In the genomic region with DNA sequence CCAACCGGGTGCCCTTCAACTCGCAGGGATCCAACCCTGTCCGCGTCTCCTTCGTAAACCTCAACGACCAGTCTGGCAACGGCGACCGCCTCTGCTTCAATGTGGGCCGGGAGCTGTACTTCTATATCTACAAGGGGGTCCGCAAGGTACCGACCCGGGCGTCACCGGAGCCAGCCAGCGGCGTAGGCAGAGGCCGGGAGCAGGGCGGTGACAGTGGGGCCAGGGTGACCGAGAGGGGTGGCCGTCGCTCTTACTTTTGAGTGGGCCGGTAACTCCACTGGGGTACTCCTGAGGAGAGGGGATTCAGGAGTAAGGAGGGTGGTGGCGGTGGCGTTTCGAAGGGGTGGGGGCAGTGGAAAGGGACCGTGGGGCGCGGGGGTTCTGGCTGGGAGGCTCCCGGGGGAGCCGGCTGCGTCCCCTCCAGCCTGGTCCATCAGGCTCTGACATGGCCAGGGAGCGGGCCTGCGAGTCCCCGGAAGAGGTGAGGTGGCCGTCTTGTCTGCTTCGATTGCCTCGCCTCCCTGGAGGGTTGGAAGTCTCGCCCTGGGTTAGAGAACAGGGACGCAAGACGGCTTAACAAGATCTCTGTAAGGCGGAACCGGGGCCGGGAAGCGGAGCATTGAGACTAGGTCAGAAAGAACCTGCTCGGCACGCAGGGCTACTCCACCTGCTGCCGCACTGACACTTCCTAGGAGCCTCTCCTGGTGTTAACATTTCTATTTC, we compare ENCODE assay signal across 1 cellular context.
TF ChIP-seq lines count a peak whose summit lies in the region.

No MANE protein-coding gene starts in this region.

TF ChIP-seq in HepG2, 621 proteins besides CTCF, POLR2A, EP300 and RAD21 (continued from another document and continues in another):
- TF ChIP-seq, protein P1, sequence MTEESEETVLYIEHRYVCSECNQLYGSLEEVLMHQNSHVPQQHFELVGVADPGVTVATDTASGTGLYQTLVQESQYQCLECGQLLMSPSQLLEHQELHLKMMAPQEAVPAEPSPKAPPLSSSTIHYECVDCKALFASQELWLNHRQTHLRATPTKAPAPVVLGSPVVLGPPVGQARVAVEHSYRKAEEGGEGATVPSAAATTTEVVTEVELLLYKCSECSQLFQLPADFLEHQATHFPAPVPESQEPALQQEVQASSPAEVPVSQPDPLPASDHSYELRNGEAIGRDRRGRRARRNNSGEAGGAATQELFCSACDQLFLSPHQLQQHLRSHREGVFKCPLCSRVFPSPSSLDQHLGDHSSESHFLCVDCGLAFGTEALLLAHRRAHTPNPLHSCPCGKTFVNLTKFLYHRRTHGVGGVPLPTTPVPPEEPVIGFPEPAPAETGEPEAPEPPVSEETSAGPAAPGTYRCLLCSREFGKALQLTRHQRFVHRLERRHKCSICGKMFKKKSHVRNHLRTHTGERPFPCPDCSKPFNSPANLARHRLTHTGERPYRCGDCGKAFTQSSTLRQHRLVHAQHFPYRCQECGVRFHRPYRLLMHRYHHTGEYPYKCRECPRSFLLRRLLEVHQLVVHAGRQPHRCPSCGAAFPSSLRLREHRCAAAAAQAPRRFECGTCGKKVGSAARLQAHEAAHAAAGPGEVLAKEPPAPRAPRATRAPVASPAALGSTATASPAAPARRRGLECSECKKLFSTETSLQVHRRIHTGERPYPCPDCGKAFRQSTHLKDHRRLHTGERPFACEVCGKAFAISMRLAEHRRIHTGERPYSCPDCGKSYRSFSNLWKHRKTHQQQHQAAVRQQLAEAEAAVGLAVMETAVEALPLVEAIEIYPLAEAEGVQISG (CRISPR knock-in tag; IDR thresholded peaks at IDR 0.05): no peak
- TF ChIP-seq TBX2 (CRISPR knock-in tag; IDR thresholded peaks at IDR 0.05; ENCODE audit: borderline replicate concordance): no peak
- TF ChIP-seq, protein P2, sequence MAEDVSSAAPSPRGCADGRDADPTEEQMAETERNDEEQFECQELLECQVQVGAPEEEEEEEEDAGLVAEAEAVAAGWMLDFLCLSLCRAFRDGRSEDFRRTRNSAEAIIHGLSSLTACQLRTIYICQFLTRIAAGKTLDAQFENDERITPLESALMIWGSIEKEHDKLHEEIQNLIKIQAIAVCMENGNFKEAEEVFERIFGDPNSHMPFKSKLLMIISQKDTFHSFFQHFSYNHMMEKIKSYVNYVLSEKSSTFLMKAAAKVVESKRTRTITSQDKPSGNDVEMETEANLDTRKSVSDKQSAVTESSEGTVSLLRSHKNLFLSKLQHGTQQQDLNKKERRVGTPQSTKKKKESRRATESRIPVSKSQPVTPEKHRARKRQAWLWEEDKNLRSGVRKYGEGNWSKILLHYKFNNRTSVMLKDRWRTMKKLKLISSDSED (CRISPR knock-in tag; IDR thresholded peaks at IDR 0.05): no peak
- TF ChIP-seq ZNF577 (CRISPR knock-in tag; IDR thresholded peaks at IDR 0.05; ENCODE audit: borderline replicate concordance, low read depth): no peak
- TF ChIP-seq ZNF674 (CRISPR knock-in tag; IDR thresholded peaks at IDR 0.05; ENCODE audit: low read depth): no peak
- TF ChIP-seq, protein P3, sequence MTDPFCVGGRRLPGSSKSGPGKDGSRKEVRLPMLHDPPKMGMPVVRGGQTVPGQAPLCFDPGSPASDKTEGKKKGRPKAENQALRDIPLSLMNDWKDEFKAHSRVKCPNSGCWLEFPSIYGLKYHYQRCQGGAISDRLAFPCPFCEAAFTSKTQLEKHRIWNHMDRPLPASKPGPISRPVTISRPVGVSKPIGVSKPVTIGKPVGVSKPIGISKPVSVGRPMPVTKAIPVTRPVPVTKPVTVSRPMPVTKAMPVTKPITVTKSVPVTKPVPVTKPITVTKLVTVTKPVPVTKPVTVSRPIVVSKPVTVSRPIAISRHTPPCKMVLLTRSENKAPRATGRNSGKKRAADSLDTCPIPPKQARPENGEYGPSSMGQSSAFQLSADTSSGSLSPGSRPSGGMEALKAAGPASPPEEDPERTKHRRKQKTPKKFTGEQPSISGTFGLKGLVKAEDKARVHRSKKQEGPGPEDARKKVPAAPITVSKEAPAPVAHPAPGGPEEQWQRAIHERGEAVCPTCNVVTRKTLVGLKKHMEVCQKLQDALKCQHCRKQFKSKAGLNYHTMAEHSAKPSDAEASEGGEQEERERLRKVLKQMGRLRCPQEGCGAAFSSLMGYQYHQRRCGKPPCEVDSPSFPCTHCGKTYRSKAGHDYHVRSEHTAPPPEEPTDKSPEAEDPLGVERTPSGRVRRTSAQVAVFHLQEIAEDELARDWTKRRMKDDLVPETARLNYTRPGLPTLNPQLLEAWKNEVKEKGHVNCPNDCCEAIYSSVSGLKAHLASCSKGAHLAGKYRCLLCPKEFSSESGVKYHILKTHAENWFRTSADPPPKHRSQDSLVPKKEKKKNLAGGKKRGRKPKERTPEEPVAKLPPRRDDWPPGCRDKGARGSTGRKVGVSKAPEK (CRISPR knock-in tag; IDR thresholded peaks at IDR 0.05; ENCODE audit: borderline replicate concordance): no peak
- 0 out of 2 replicates have a peak, but pooled peaks have one; percentile 9 for TF ChIP-seq ZFX (CRISPR knock-in tag; IDR thresholded peaks at IDR 0.05; ENCODE audit: low read depth)
- no peak for TF ChIP-seq SIN3A (IDR thresholded peaks at IDR 0.05; ENCODE audit: borderline replicate concordance, low read depth, low read length)
- TF ChIP-seq NRL (CRISPR knock-in tag; IDR thresholded peaks at IDR 0.05; ENCODE audit: borderline replicate concordance): 0 out of 2 replicates have a peak, but pooled peaks have one; percentile 30
- TF ChIP-seq ZNF33A (CRISPR knock-in tag; IDR thresholded peaks at IDR 0.05; ENCODE audit: borderline replicate concordance): no peak
- no peak for TF ChIP-seq WIZ (CRISPR knock-in tag; IDR thresholded peaks at IDR 0.05)
- no peak for TF ChIP-seq ZNF484 (CRISPR knock-in tag; IDR thresholded peaks at IDR 0.05; ENCODE audit: borderline replicate concordance, low read depth)
- no peak for TF ChIP-seq ZNF605 (CRISPR knock-in tag; IDR thresholded peaks at IDR 0.05)
- no peak for TF ChIP-seq CCAR2 (optimal IDR thresholded peaks at IDR 0.05; ENCODE audit: low read depth, low read length)
- TF ChIP-seq ARID2 (CRISPR knock-in tag; IDR thresholded peaks at IDR 0.05; ENCODE audit: borderline replicate concordance): no peak
- TF ChIP-seq, protein P4, sequence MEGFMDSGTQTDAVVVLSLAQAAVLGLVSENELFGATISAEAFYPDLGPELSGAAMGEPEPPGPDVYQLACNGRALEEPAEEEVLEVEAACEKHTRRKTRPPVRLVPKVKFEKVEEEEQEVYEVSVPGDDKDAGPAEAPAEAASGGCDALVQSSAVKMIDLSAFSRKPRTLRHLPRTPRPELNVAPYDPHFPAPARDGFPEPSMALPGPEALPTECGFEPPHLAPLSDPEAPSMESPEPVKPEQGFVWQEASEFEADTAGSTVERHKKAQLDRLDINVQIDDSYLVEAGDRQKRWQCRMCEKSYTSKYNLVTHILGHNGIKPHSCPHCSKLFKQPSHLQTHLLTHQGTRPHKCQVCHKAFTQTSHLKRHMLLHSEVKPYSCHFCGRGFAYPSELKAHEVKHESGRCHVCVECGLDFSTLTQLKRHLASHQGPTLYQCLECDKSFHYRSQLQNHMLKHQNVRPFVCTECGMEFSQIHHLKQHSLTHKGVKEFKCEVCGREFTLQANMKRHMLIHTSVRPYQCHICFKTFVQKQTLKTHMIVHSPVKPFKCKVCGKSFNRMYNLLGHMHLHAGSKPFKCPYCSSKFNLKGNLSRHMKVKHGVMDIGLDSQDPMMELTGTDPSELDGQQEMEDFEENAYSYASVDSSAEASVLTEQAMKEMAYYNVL (CRISPR knock-in tag; IDR thresholded peaks at IDR 0.05; ENCODE audit: borderline replicate concordance): peak; percentile 40; the same call in 1 of the 2 replicates
- TF ChIP-seq TAF15 (IDR thresholded peaks at IDR 0.05; ENCODE audit: low read depth, low read length, poor library complexity, severe bottlenecking): no peak
- no peak for TF ChIP-seq SRY (CRISPR knock-in tag; IDR thresholded peaks at IDR 0.05)
- no peak for TF ChIP-seq SOX13 (IDR thresholded peaks at IDR 0.05)
- TF ChIP-seq SOX13 (CRISPR knock-in tag; conservative IDR thresholded peaks at IDR 0.05 in 1 of 2, IDR thresholded peaks at IDR 0.05 in 1 of 2): no peak
- no peak for TF ChIP-seq NFIB (CRISPR knock-in tag; IDR thresholded peaks at IDR 0.05; ENCODE audit: borderline replicate concordance)
- no peak for TF ChIP-seq MED13 (CRISPR knock-in tag; IDR thresholded peaks at IDR 0.05)
- no peak for TF ChIP-seq ZNF382 (CRISPR knock-in tag; IDR thresholded peaks at IDR 0.05; ENCODE audit: borderline replicate concordance)
- no peak; the same call in 1 of the 2 replicates for TF ChIP-seq NR2F2 (IDR thresholded peaks at IDR 0.05; ENCODE audit: borderline replicate concordance, low read depth)
- no peak for TF ChIP-seq ARNT2 (CRISPR knock-in tag; IDR thresholded peaks at IDR 0.05; ENCODE audit: low read depth)
- no peak for TF ChIP-seq TSC22D2 (CRISPR knock-in tag; IDR thresholded peaks at IDR 0.05; ENCODE audit: borderline replicate concordance)
- no peak for TF ChIP-seq ZNF460 (CRISPR knock-in tag; IDR thresholded peaks at IDR 0.05; ENCODE audit: borderline replicate concordance)
- TF ChIP-seq ZNF354B (CRISPR knock-in tag; IDR thresholded peaks at IDR 0.05): 0 out of 2 replicates have a peak, but pooled peaks have one; percentile 27
- TF ChIP-seq, protein P5, sequence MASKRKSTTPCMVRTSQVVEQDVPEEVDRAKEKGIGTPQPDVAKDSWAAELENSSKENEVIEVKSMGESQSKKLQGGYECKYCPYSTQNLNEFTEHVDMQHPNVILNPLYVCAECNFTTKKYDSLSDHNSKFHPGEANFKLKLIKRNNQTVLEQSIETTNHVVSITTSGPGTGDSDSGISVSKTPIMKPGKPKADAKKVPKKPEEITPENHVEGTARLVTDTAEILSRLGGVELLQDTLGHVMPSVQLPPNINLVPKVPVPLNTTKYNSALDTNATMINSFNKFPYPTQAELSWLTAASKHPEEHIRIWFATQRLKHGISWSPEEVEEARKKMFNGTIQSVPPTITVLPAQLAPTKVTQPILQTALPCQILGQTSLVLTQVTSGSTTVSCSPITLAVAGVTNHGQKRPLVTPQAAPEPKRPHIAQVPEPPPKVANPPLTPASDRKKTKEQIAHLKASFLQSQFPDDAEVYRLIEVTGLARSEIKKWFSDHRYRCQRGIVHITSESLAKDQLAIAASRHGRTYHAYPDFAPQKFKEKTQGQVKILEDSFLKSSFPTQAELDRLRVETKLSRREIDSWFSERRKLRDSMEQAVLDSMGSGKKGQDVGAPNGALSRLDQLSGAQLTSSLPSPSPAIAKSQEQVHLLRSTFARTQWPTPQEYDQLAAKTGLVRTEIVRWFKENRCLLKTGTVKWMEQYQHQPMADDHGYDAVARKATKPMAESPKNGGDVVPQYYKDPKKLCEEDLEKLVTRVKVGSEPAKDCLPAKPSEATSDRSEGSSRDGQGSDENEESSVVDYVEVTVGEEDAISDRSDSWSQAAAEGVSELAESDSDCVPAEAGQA (IDR thresholded peaks at IDR 0.05; ENCODE audit: low read depth): no peak
- TF ChIP-seq, protein P5 (CRISPR knock-in tag; IDR thresholded peaks at IDR 0.05; ENCODE audit: borderline replicate concordance): no peak
- TF ChIP-seq, protein P6, sequence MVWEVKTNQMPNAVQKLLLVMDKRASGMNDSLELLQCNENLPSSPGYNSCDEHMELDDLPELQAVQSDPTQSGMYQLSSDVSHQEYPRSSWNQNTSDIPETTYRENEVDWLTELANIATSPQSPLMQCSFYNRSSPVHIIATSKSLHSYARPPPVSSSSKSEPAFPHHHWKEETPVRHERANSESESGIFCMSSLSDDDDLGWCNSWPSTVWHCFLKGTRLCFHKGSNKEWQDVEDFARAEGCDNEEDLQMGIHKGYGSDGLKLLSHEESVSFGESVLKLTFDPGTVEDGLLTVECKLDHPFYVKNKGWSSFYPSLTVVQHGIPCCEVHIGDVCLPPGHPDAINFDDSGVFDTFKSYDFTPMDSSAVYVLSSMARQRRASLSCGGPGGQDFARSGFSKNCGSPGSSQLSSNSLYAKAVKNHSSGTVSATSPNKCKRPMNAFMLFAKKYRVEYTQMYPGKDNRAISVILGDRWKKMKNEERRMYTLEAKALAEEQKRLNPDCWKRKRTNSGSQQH (CRISPR knock-in tag; IDR thresholded peaks at IDR 0.05; ENCODE audit: low read depth): no peak
- no peak for TF ChIP-seq ZNF34 (CRISPR knock-in tag; IDR thresholded peaks at IDR 0.05; ENCODE audit: borderline replicate concordance)
- TF ChIP-seq DR1 (CRISPR knock-in tag; IDR thresholded peaks at IDR 0.05): 0 out of 2 replicates have a peak, but pooled peaks have one; percentile 18
- no peak for TF ChIP-seq ZNF75D (CRISPR knock-in tag; IDR thresholded peaks at IDR 0.05; ENCODE audit: borderline replicate concordance)
